27 cellular contexts compared by ENCODE assay signal in the genomic region with DNA sequence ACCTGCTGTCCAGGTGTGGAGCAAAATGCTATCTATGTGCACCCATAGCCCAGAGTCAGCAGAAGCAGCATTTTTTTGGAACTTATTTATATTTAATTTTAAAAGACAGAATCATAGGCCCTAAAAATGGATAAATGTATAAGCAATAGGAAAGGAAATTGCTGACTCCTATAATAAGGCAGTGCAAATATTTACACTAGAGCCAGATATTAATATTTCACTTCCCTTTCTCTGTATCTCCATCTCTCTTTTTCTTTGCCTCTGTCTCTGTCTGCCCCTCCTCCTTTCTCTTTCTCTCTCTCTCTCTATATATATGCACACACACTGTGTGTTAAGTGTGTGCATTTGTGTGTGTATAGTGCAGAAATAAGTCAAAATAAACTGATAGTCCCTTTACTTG.
"Had no signal": no experiment of that assay in that cellular context is flagged by ENCODE, and none has a peak within 500 bp of the region (broad histone marks: within the 10 kb centered on the region; RNA-seq: fewer than 3 reads in every experiment).

No MANE protein-coding gene starts in this region.

- H3K9me3 ChIP-seq: right atrium auricular region, spleen, suprapubic skin, tibial artery had no signal

- H3K79me2 ChIP-seq: parathyroid adenoma had no signal

- H3K9me3 Mint-ChIP-seq: activated B cell treated with CpG ODN at 0.5 μM for 24 hours, mesothelial cell of epicardium, naive B cell, neural crest cell had no signal

- H2AFZ ChIP-seq: parathyroid adenoma had no signal

- H3K4me3 Mint-ChIP-seq: activated B cell treated with CpG ODN at 0.5 μM for 24 hours; activated naive CD8-positive, alpha-beta T cell; immature natural killer cell; mesothelial cell of epicardium; naive B cell; neural crest cell had no signal

- H3K27ac ChIP-seq: brain microvascular endothelial cell, coronary artery, dorsolateral prefrontal cortex, parathyroid adenoma, right atrium auricular region, spleen, suprapubic skin, tibial artery had no signal

- H3K4me3 ChIP-seq: coronary artery, dorsolateral prefrontal cortex, right atrium auricular region, spleen, suprapubic skin, tibial artery had no signal

- H3K27me3 ChIP-seq: brain microvascular endothelial cell, right atrium auricular region, spleen, suprapubic skin, tibial artery had no signal

- DNase-seq: activated B cell treated with CpG ODN at 0.5 μM for 24 hours; activated effector memory CD4-positive, alpha-beta T cell treated with Interleukin-2 at 50 U/mL for 16 hours; activated naive CD4-positive, alpha-beta T cell treated with Interleukin-2 at 50 U/mL for 16 hours; activated T-cell treated with anti-CD3 and anti-CD28 coated beads for 4 hours; anterior cingulate cortex; brain microvascular endothelial cell; dorsolateral prefrontal cortex; effector memory CD4-positive, alpha-beta T cell; foreskin fibroblast; head of caudate nucleus; hypothalamus; immature natural killer cell; naive B cell; occipital lobe; spleen; stimulated activated naive CD4-positive, alpha-beta T cell; T-helper 2 cell; tibial artery had no signal

- H3K36me3 ChIP-seq: brain microvascular endothelial cell, right atrium auricular region, spleen, suprapubic skin, tibial artery had no signal

- H3K36me3 Mint-ChIP-seq: activated naive CD8-positive, alpha-beta T cell; mesothelial cell of epicardium; naive B cell had no signal

- ATAC-seq: esophagus mucosa had no signal

- H3K9ac ChIP-seq: parathyroid adenoma had no signal

- H3K27me3 Mint-ChIP-seq: activated B cell treated with CpG ODN at 0.5 μM for 24 hours; activated naive CD8-positive, alpha-beta T cell had no signal

- H3K4me1 Mint-ChIP-seq: activated B cell treated with CpG ODN at 0.5 μM for 24 hours, immature natural killer cell, naive B cell had no signal

- FAIRE-seq: endothelial cell of umbilical vein had no signal

- H3K4me1 ChIP-seq: parathyroid adenoma, right atrium auricular region, spleen, suprapubic skin, tibial artery had no signal

- H3K27ac Mint-ChIP-seq: activated B cell treated with CpG ODN at 0.5 μM for 24 hours; activated naive CD8-positive, alpha-beta T cell; immature natural killer cell; mesothelial cell of epicardium; naive B cell had no signal
